In genomic region chr2:121240436-121240835, GRCh38 we compare ENCODE assay signal across 24 cellular contexts. TPM values are rescaled to one million over a fixed set of nuclear protein-coding genes. Genes with fewer than 3 reads are reported as not detected.
A peak's percentile ranks its signal among the peaks of the same experiment; 100 is the strongest.
DNase-seq lines count a peak whose midpoint lies in the region; ATAC-seq and TF ChIP-seq lines count a peak whose summit lies in the region.
"Had no signal": no experiment of that assay in that cellular context is flagged by ENCODE, and none has a peak within 500 bp of the region (broad histone marks: within the 10 kb centered on the region; RNA-seq: fewer than 3 reads in every experiment).

No MANE protein-coding gene starts in this region.

- 75 to 86% (median 78%) methylated on average over 5 to 6 of the region's 6 CpGs for WGBS in spleen, 5 donors

- no peak overlapping the region for H3K4me3 ChIP-seq in left ventricle myocardium inferior
- H3K4me3 ChIP-seq in lower lobe of right lung = no peak overlapping the region
- H3K4me3 ChIP-seq in spleen = no peak overlapping the region
- H3K4me3 ChIP-seq: A549; BLaER1 treated with 17β-estradiol and CSF1 and Interleukin-3, amounts not matched to agents 10 nM and 100 nM; GM12878; GM23248 had no signal

- ATAC-seq in lower lobe of right lung (no peak), HG02973 (IDR thresholded peaks at IDR 0.05; ENCODE audit: unreplicated experiment) (no peak)
- ATAC-seq: A549, GM12878 had no signal

- H3K4me3 Mint-ChIP-seq in immature natural killer cell = no peak overlapping the region
- H3K4me3 Mint-ChIP-seq: CD14-positive monocyte; CD4-positive, alpha-beta T cell; CD8-positive, alpha-beta memory T cell had no signal

- H3K36me3 ChIP-seq in left ventricle myocardium inferior (no peaks in the 10 kb centered on the region), lower lobe of right lung (peaks cover 17% of the 10 kb centered on the region), spleen (peaks cover 0 to 46% (median 0%) of the 10 kb centered on the region in 6 donors)
- H3K36me3 ChIP-seq: BE2C; BLaER1 treated with 17β-estradiol and CSF1 and Interleukin-3, amounts not matched to agents 10 nM and 100 nM had no signal

- no peaks in the 10 kb centered on the region for H3K4me1 ChIP-seq in left ventricle myocardium inferior
- no peaks in the 10 kb centered on the region for H3K4me1 ChIP-seq in lower lobe of right lung
- no peaks in the 10 kb centered on the region for H3K4me1 ChIP-seq in spleen
- H3K4me1 ChIP-seq: A549, BE2C had no signal

- peaks cover 42% of the 10 kb centered on the region for H3K27me3 ChIP-seq in left ventricle myocardium inferior (ENCODE audit: low read depth)
- no peaks in the 10 kb centered on the region for H3K27me3 ChIP-seq in lower lobe of right lung (ENCODE audit: low read depth)
- peaks cover 0 to 4% (median 0%) of the 10 kb centered on the region in 7 donors for H3K27me3 ChIP-seq in spleen (replicated peaks in 1 of 7)
- H3K27me3 ChIP-seq: BE2C; BLaER1 treated with 17β-estradiol and CSF1 and Interleukin-3, amounts not matched to agents 10 nM and 100 nM had no signal

- no peaks in the 10 kb centered on the region for H3K4me1 Mint-ChIP-seq in immature natural killer cell
- H3K4me1 Mint-ChIP-seq: CD8-positive, alpha-beta memory T cell had no signal

- H3K27ac ChIP-seq in left ventricle myocardium inferior (replicated peaks) (no peak overlapping the region), lower lobe of right lung (no peak overlapping the region), spleen (no peak overlapping the region)
- H3K27ac ChIP-seq: A549; BLaER1 treated with 17β-estradiol and CSF1 and Interleukin-3, amounts not matched to agents 10 nM and 100 nM; GM23248 had no signal

- no peaks in the 10 kb centered on the region for H3K36me3 Mint-ChIP-seq in immature natural killer cell
- H3K36me3 Mint-ChIP-seq: CD14-positive monocyte; CD8-positive, alpha-beta memory T cell had no signal

- peaks cover 0 to 2% (median 0%) of the 10 kb centered on the region in 3 donors for H3K27me3 Mint-ChIP-seq in immature natural killer cell (ENCODE audit: low read depth in 3 of 3)
- H3K27me3 Mint-ChIP-seq: CD4-positive, alpha-beta T cell had no signal

- no peak for TF ChIP-seq CTCF in left ventricle myocardium inferior (IDR thresholded peaks at IDR 0.05; ENCODE audit: borderline replicate concordance)
- TF ChIP-seq CTCF in lower lobe of right lung (IDR thresholded peaks at IDR 0.05) = no peak
- TF ChIP-seq CTCF in spleen (IDR thresholded peaks at IDR 0.05 in 8 of 11, conservative IDR thresholded peaks at IDR 0.05 in 3 of 11) = no peak

- no peak overlapping the region for H3K27ac Mint-ChIP-seq in immature natural killer cell
- H3K27ac Mint-ChIP-seq: CD14-positive monocyte; CD4-positive, alpha-beta T cell; CD8-positive, alpha-beta memory T cell had no signal

- TF ChIP-seq POLR2A in spleen (IDR thresholded peaks at IDR 0.05) = no peak

- H3K9me3 ChIP-seq in left ventricle myocardium inferior (replicated peaks) (no peaks in the 10 kb centered on the region), lower lobe of right lung (no peaks in the 10 kb centered on the region), spleen (no peaks in the 10 kb centered on the region)
- H3K9me3 ChIP-seq: A549; BE2C; BLaER1 treated with 17β-estradiol and CSF1 and Interleukin-3, amounts not matched to agents 10 nM and 100 nM had no signal

- intact Hi-C loops in cardiac septum (cut with DNase I) = no loop called here
- intact Hi-C loops in left ventricle myocardium inferior (cut with micrococcal nuclease) = no loop called here
- intact Hi-C loops in lower lobe of right lung (cut with DNase I) = no loop called here
- intact Hi-C loops in spleen (cut with DNase I; ENCODE audit: low total_unique reads) = no loop called here

- DNase-seq in cardiac septum (ENCODE audit: low spot score) (peak; percentile 63), left ventricle myocardium inferior (no peak), lower lobe of right lung (peak; percentile 24), spleen (peak; percentile 64), SK-N-DZ (ENCODE audit: low spot score) (no peak), immature natural killer cell (no peak)
- DNase-seq: 8988T; ACHN; AML-193; BE2C; CD4-positive, alpha-beta T cell; CD8-positive, alpha-beta memory T cell; DMS 273 treated with DMSO at 0.1 percent for 48 hours; DMS79; EL; GDM1; GM23248; H7; HCEC 1CT had no signal

- no peaks in the 10 kb centered on the region for H3K9me3 Mint-ChIP-seq in immature natural killer cell
- H3K9me3 Mint-ChIP-seq: CD4-positive, alpha-beta T cell; CD8-positive, alpha-beta memory T cell had no signal

RNA-seq across cellular contexts. Expression of gene TFCP2L1, which starts 44.6 kb away (rescaled TPM):
- total RNA-seq in cardiac septum (0.03 TPM), left ventricle myocardium inferior (0.14 TPM), lower lobe of right lung (19.2 TPM), spleen (1 to 10 TPM; 2.4 to 8.9 (median 5.2) TPM)
- polyA plus RNA-seq in spleen (1 to 10 TPM in 1 of 3 donors, under 1 TPM in 2; 0.15 to 1.8 (median 0.39) TPM), immature natural killer cell (under 1 TPM in 2 of 3 donors, not detected in 1; 0.02 to 0.14 TPM)
- not detected in 2 replicates for polyA plus RNA-seq in SK-N-DZ (2014; cell fraction: cytosol; rRNA removed)
- 0.08 TPM in 1 of 2 replicates, not detected in the other for polyA plus RNA-seq in SK-N-DZ (2014; cell fraction: nucleus; rRNA removed)
- total RNA-seq: GM23248 had no signal
- polyA plus RNA-seq: GM23248 had no signal

Comparison
In these comparisons a context has a peak if more than half of its experiments do, and no peak if none do; other contexts are left out.
1. DNase-seq: peak in cardiac septum (single experiment), lower lobe of right lung (single experiment) and spleen (single experiment); none in left ventricle myocardium inferior (single experiment), SK-N-DZ (single experiment) and immature natural killer cell (0 of 3).